ENCODE assay signal across 21 cellular contexts in the genomic region with DNA sequence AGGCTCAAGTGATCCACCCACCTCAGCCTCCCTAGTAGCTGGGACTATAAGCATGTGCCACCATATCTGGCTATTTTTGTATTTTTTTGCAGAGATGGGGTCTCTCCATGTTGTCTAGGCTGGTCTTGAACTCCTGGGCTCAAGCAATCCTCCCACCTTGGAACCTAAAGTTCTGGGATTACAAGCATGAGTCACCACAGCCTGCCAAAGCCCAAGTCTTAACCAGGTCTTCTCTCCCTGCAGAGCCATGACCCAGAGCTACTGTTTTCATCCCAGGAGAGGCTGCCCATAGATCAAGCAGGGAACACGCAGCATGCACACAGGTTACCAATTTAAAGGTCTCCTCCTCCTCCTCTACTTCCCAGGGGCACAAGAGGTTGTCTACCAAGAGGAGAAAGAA. TPM values are rescaled to one million over a fixed set of nuclear protein-coding genes. Genes with fewer than 3 reads are reported as not detected.
DNase-seq lines count a peak whose midpoint lies in the region; ATAC-seq and TF ChIP-seq lines count a peak whose summit lies in the region.
"Had no signal": no experiment of that assay in that cellular context is flagged by ENCODE, and none has a peak within 500 bp of the region (broad histone marks: within the 10 kb centered on the region; RNA-seq: fewer than 3 reads in every experiment).

No MANE protein-coding gene starts in this region.

- peak overlapping the region in 2 of 3 donors; percentile 25 to 61 for H3K27ac Mint-ChIP-seq in CD4-positive, CD25-positive, alpha-beta regulatory T cell

- no peak overlapping the region for H3K27ac ChIP-seq in CD4-positive, CD25-positive, alpha-beta regulatory T cell (ENCODE audit: insufficient read depth, low read length, poor library complexity, severe bottlenecking)
- H3K27ac ChIP-seq in Panc1 (ENCODE audit: low read length) (0 out of 2 replicates have a peak overlapping the region, but pooled peaks have one; percentile 27), fibroblast of lung (ENCODE audit: insufficient read depth, low read length) (peak overlapping the region; percentile 46), gastrocnemius medialis (peak overlapping the region; percentile 87 to 92 (median 90))
- H3K27ac ChIP-seq: neural progenitor cell, SJSA1 had no signal

- POLR2A ChIA-PET in Panc1 (lab: Charles Lee) = no interaction called here
- POLR2A ChIA-PET in HEK293T (lab: Yijun Ruan, JAX) = no interaction called here

- no peak overlapping the region for H3K4me3 ChIP-seq in CD4-positive, CD25-positive, alpha-beta regulatory T cell (ENCODE audit: low read depth, low read length)
- no peak overlapping the region for H3K4me3 ChIP-seq in Panc1 (ENCODE audit: low read depth in 2 of 2, low read length in 2 of 2)
- H3K4me3 ChIP-seq in fibroblast of lung (replicated peaks in 1 of 4; ENCODE audit: control extremely low read depth in 1 of 4, insufficient read depth in 1 of 4, low read depth in 3 of 4, low read length in 4 of 4) = no peak overlapping the region
- H3K4me3 ChIP-seq in gastrocnemius medialis = no peak overlapping the region
- H3K4me3 ChIP-seq: neural progenitor cell, SJSA1, tibial nerve had no signal

- peaks cover 11% of the 10 kb centered on the region for H3K4me1 ChIP-seq in CD4-positive, CD25-positive, alpha-beta regulatory T cell (ENCODE audit: control insufficient read depth, insufficient read depth, low read length, poor library complexity, severe bottlenecking)
- H3K4me1 ChIP-seq in Panc1 (ENCODE audit: control insufficient read depth, insufficient read depth, low read length) (peaks cover 50% of the 10 kb centered on the region), fibroblast of lung (ENCODE audit: control insufficient read depth, extremely low read depth, insufficient read depth, low read length) (peaks cover 70% of the 10 kb centered on the region), gastrocnemius medialis (peaks cover 97 to 99% of the 10 kb centered on the region in 2 donors)

- intact Hi-C loops in Panc1 (cut with micrococcal nuclease; ENCODE audit: unreplicated experiment) = no loop called here
- intact Hi-C loops in gastrocnemius medialis (cut with DNase I; ENCODE audit: low total_unique reads) = no loop called here

- TF ChIP-seq CTCF in Panc1 (IDR thresholded peaks at IDR 0.05) (no peak), fibroblast of lung (conservative IDR thresholded peaks at IDR 0.05 in 1 of 2, IDR thresholded peaks at IDR 0.05 in 1 of 2; ENCODE audit: low read depth in 1 of 2, low read length in 2 of 2) (no peak), gastrocnemius medialis (IDR thresholded peaks at IDR 0.05 in 4 of 5, conservative IDR thresholded peaks at IDR 0.05 in 1 of 5) (no peak)

- no peak for DNase-seq in CD4-positive, CD25-positive, alpha-beta regulatory T cell
- DNase-seq in Panc1 (ENCODE audit: low read depth, low spot score) = no peak
- no peak for DNase-seq in fibroblast of lung (ENCODE audit: low read depth in 2 of 2)
- peak in 1 of 2 donors; percentile 49 for DNase-seq in gastrocnemius medialis
- DNase-seq in SKM-1 (lab: John Stamatoyannopoulos, UW; ENCODE audit: unreplicated experiment) = no peak
- no peak for DNase-seq in HEK293T (ENCODE audit: extremely low spot score)
- no peak for DNase-seq in stimulated activated naive CD8-positive, alpha-beta T cell treated with anti-CD3 and anti-CD28 coated beads, Interleukin-15, Interleukin-2, amounts not matched to agents 100 U/mL and 50 U/mL, for 24 hours
- DNase-seq: activated CD8-positive, alpha-beta memory T cell treated with anti-CD3 and anti-CD28 coated beads, Interleukin-2, amount 10 ng/mL, durations not matched to agents 7 days and 5 days; activated effector memory CD4-positive, alpha-beta T cell treated with Interleukin-2 at 50 U/mL for 16 hours; central memory CD4-positive, alpha-beta T cell; effector CD8-positive, alpha-beta T cell; islet precursor cell; NCI-H2107; NCI-H69; OCI-M1; stimulated activated naive CD4-positive, alpha-beta T cell treated with Interleukin-2 at 50 U/mL for 16 hours had no signal

- peaks cover 5 to 32% (median 25%) of the 10 kb centered on the region in 4 donors for H3K4me1 Mint-ChIP-seq in CD4-positive, CD25-positive, alpha-beta regulatory T cell

- no TSS peak for BruUV-seq in Panc1 (replicated peaks; lab: Mats Ljungman, UMichigan)

- H3K4me2 ChIP-seq in fibroblast of lung (ENCODE audit: extremely low read depth, insufficient read depth, low read length) = no peak overlapping the region
- H3K4me2 ChIP-seq: neural progenitor cell had no signal

- no peaks in the 10 kb centered on the region for H3K9me3 Mint-ChIP-seq in CD4-positive, CD25-positive, alpha-beta regulatory T cell
- H3K9me3 Mint-ChIP-seq: neural progenitor cell had no signal

- H3K27me3 ChIP-seq in CD4-positive, CD25-positive, alpha-beta regulatory T cell (ENCODE audit: control insufficient read depth, insufficient read depth, low read length) = no peaks in the 10 kb centered on the region
- H3K27me3 ChIP-seq in Panc1 (ENCODE audit: control insufficient read depth, insufficient read depth, low read length) = no peaks in the 10 kb centered on the region
- no peaks in the 10 kb centered on the region for H3K27me3 ChIP-seq in fibroblast of lung (ENCODE audit: control insufficient read depth, insufficient read depth, low read length)
- H3K27me3 ChIP-seq in gastrocnemius medialis = no peaks in the 10 kb centered on the region
- H3K27me3 ChIP-seq: neural progenitor cell, SJSA1, tibial nerve had no signal

- peaks cover 83% of the 10 kb centered on the region for H3K36me3 ChIP-seq in CD4-positive, CD25-positive, alpha-beta regulatory T cell (ENCODE audit: control insufficient read depth, insufficient read depth, low read length)
- H3K36me3 ChIP-seq in Panc1 (ENCODE audit: control insufficient read depth, insufficient read depth, low read length) (peaks cover 5% of the 10 kb centered on the region), fibroblast of lung (ENCODE audit: control insufficient read depth, insufficient read depth, low read length) (no peaks in the 10 kb centered on the region), gastrocnemius medialis (peaks cover 0 to 24% of the 10 kb centered on the region in 2 donors)

- H3K9ac ChIP-seq in fibroblast of lung (ENCODE audit: insufficient read depth, low read length) = no peak overlapping the region
- H3K9ac ChIP-seq: neural progenitor cell had no signal

- H3K4me3 Mint-ChIP-seq in CD4-positive, CD25-positive, alpha-beta regulatory T cell = no peak overlapping the region
- H3K4me3 Mint-ChIP-seq: activated CD8-positive, alpha-beta memory T cell treated with anti-CD3 and anti-CD28 coated beads, Interleukin-2, amount 10 ng/mL, durations not matched to agents 7 days and 5 days; neural progenitor cell had no signal

- in situ Hi-C loops in Panc1 (cut with HindIII; ENCODE audit: low pct_unique_long_range_greater_than_20kb, low sequenced_read_pairs) = no loop called here
- in situ Hi-C loops in gastrocnemius medialis (cut with MboI; ENCODE audit: low sequenced_read_pairs in 4 of 4) = no loop called here

- peaks cover 59% of the 10 kb centered on the region for H3K36me3 Mint-ChIP-seq in CD4-positive, CD25-positive, alpha-beta regulatory T cell

- no peaks in the 10 kb centered on the region for H3K79me2 ChIP-seq in fibroblast of lung (ENCODE audit: control insufficient read depth, insufficient read depth, low read length)

- no peak overlapping the region for H2AFZ ChIP-seq in fibroblast of lung (ENCODE audit: low read length)
- H2AFZ ChIP-seq: neural progenitor cell had no signal

- ATAC-seq in CD4-positive, CD25-positive, alpha-beta regulatory T cell (ENCODE audit: low read depth in 2 of 2) = no peak
- ATAC-seq in Panc1 (no peak), gastrocnemius medialis (no peak), HG03196 (IDR thresholded peaks at IDR 0.05; ENCODE audit: unreplicated experiment) (no peak)
- ATAC-seq in stimulated activated naive CD8-positive, alpha-beta T cell treated with anti-CD3 and anti-CD28 coated beads, Interleukin-15, Interleukin-2, amounts not matched to agents 100 U/mL and 50 U/mL, for 24 hours = no peak
- ATAC-seq: activated CD8-positive, alpha-beta memory T cell treated with anti-CD3 and anti-CD28 coated beads, Interleukin-2, amount 10 ng/mL, durations not matched to agents 7 days and 5 days; HepG2 had no signal

- no peak for TF ChIP-seq POLR2A in gastrocnemius medialis (IDR thresholded peaks at IDR 0.05)

- H3K27me3 Mint-ChIP-seq in CD4-positive, CD25-positive, alpha-beta regulatory T cell = no peaks in the 10 kb centered on the region
- H3K27me3 Mint-ChIP-seq: activated CD8-positive, alpha-beta memory T cell treated with anti-CD3 and anti-CD28 coated beads, Interleukin-2, amount 10 ng/mL, durations not matched to agents 7 days and 5 days had no signal

- H4K20me1 ChIP-seq in fibroblast of lung (ENCODE audit: control insufficient read depth, extremely low read depth, insufficient read depth, low read length) = no peaks in the 10 kb centered on the region

- no peaks in the 10 kb centered on the region for H3K9me3 ChIP-seq in CD4-positive, CD25-positive, alpha-beta regulatory T cell (ENCODE audit: control insufficient read depth in 2 of 2, low read length in 2 of 2)
- H3K9me3 ChIP-seq in Panc1 (ENCODE audit: control insufficient read depth, insufficient read depth, low read depth, low read length) (no peaks in the 10 kb centered on the region; the same call in 1 of the 2 replicates), fibroblast of lung (ENCODE audit: control insufficient read depth, insufficient read depth, low read depth, low read length) (no peaks in the 10 kb centered on the region), gastrocnemius medialis (no peaks in the 10 kb centered on the region)
- H3K9me3 ChIP-seq: SJSA1, tibial nerve had no signal

- CTCF ChIA-PET in Panc1 (lab: Charles Lee) (no interaction called here), HEK293T (lab: Yijun Ruan, JAX) (interaction anchor here (1.4 kb wide), 1 partner anchor 11 kb away, joined by 4 read pairs; no protein-coding TSS in a partner anchor)

RNA-seq across cellular contexts. Expression of a gene that starts 29.7 kb away (rescaled TPM):
- not detected for total RNA-seq in CD4-positive, CD25-positive, alpha-beta regulatory T cell
- polyA plus RNA-seq in CD4-positive, CD25-positive, alpha-beta regulatory T cell = not detected
- total RNA-seq in Panc1 (2021; ENCODE audit: unreplicated experiment) = 0.36 TPM
- polyA plus RNA-seq in Panc1 (2012; ENCODE audit: insufficient read length) = 0.15 TPM
- total RNA-seq in fibroblast of lung = 1.3 and 2.6 TPM in 2 replicates
- polyA plus RNA-seq in fibroblast of lung = 0.97 and 1.1 TPM in 2 replicates
- polyA plus RNA-seq in fibroblast of lung (2012) = 0.82 and 1.0 TPM in 2 replicates
- 5.9 and 6.7 TPM in 2 replicates for polyA minus RNA-seq in fibroblast of lung (ENCODE audit: low replicate concordance)
- 1 to 10 TPM in 1 of 4 donors, under 1 TPM in 2, not detected in 1; 0.16 to 1.5 (median 0.36) TPM for total RNA-seq in gastrocnemius medialis
- total RNA-seq: activated CD8-positive, alpha-beta memory T cell treated with anti-CD3 and anti-CD28 coated beads, Interleukin-2, amount 10 ng/mL, durations not matched to agents 7 days and 5 days; HepG2 had no signal

RNA-seq across cellular contexts. Expression of a gene that starts 33.8 kb away (rescaled TPM):
- not detected for total RNA-seq in CD4-positive, CD25-positive, alpha-beta regulatory T cell
- polyA plus RNA-seq in CD4-positive, CD25-positive, alpha-beta regulatory T cell = not detected
- total RNA-seq in Panc1 (2021; ENCODE audit: unreplicated experiment) = 0.57 TPM
- 0.16 TPM for polyA plus RNA-seq in Panc1 (2012; ENCODE audit: insufficient read length)
- 1.5 and 3.0 TPM in 2 replicates for total RNA-seq in fibroblast of lung
- polyA plus RNA-seq in fibroblast of lung = 0.48 and 0.76 TPM in 2 replicates
- 0.41 and 0.48 TPM in 2 replicates for polyA plus RNA-seq in fibroblast of lung (2012)
- 5.7 and 7.8 TPM in 2 replicates for polyA minus RNA-seq in fibroblast of lung (ENCODE audit: low replicate concordance)
- 10 to 100 TPM in 1 of 4 donors, 1 to 10 TPM in 1, under 1 TPM in 1, not detected in 1; 0.31 to 20.4 (median 1.7) TPM for total RNA-seq in gastrocnemius medialis
- total RNA-seq: activated CD8-positive, alpha-beta memory T cell treated with anti-CD3 and anti-CD28 coated beads, Interleukin-2, amount 10 ng/mL, durations not matched to agents 7 days and 5 days had no signal
- polyA plus RNA-seq: HepG2 had no signal

RNA-seq across cellular contexts. Expression of a gene that starts 42.9 kb away (rescaled TPM):
- 0.35 TPM for total RNA-seq in CD4-positive, CD25-positive, alpha-beta regulatory T cell
- polyA plus RNA-seq in CD4-positive, CD25-positive, alpha-beta regulatory T cell = under 1 TPM in 1 of 4 donors, not detected in 3; 0.09 TPM
- total RNA-seq in Panc1 (2021; ENCODE audit: unreplicated experiment) (54.1 TPM), fibroblast of lung (59.0 and 63.4 TPM in 2 replicates), gastrocnemius medialis (10 to 100 TPM; 11.8 to 14.5 (median 13.8) TPM)
- polyA plus RNA-seq in Panc1 (2012; ENCODE audit: insufficient read length) = 56.9 TPM
- polyA plus RNA-seq in fibroblast of lung = 106 and 109 TPM in 2 replicates
- polyA plus RNA-seq in fibroblast of lung (2012) = 155 and 185 TPM in 2 replicates
- polyA minus RNA-seq in fibroblast of lung (ENCODE audit: low replicate concordance) = 188 and 308 TPM in 2 replicates
- total RNA-seq: activated CD8-positive, alpha-beta memory T cell treated with anti-CD3 and anti-CD28 coated beads, Interleukin-2, amount 10 ng/mL, durations not matched to agents 7 days and 5 days had no signal
